ENCODE assay signal across 8 cellular contexts in genomic region chr11:67271548-67272284, GRCh38. TPM values are rescaled to one million over a fixed set of nuclear protein-coding genes. Genes with fewer than 3 reads are reported as not detected.
DNase-seq lines count a peak whose midpoint lies in the region; ATAC-seq and TF ChIP-seq lines count a peak whose summit lies in the region.

No MANE protein-coding gene starts in this region.

- H3K9me3 Mint-ChIP-seq in chondrocyte (ENCODE audit: low read depth) (no peaks in the 10 kb centered on the region), endodermal cell (no peaks in the 10 kb centered on the region)

- H3K4me1 Mint-ChIP-seq in chondrocyte (ENCODE audit: low read depth) (peaks cover 56% of the 10 kb centered on the region), endodermal cell (peaks cover 26% of the 10 kb centered on the region)

- H3K27ac ChIP-seq in SK-N-MC, result peak overlapping the region; percentile 96
- H3K27ac ChIP-seq in psoas muscle, result peak overlapping the region; percentile 71
- no peak overlapping the region for H3K27ac ChIP-seq in endodermal cell (ENCODE audit: low read depth, low read length)

- no peaks in the 10 kb centered on the region for H3K27me3 ChIP-seq in psoas muscle (ENCODE audit: insufficient read depth in 3 of 3, low read length in 2 of 3)
- no peaks in the 10 kb centered on the region for H3K27me3 ChIP-seq in endodermal cell (ENCODE audit: control insufficient read depth, insufficient read depth, low read length, poor library complexity, severe bottlenecking)

- H3K27ac Mint-ChIP-seq in chondrocyte (ENCODE audit: unreplicated experiment) (no peak overlapping the region), endodermal cell (no peak overlapping the region)

- no peaks in the 10 kb centered on the region for H3K36me3 Mint-ChIP-seq in chondrocyte (ENCODE audit: low read depth)
- H3K36me3 Mint-ChIP-seq in endodermal cell (ENCODE audit: low read depth), result peaks cover 6% of the 10 kb centered on the region

- intact Hi-C loops in psoas muscle (cut with DNase I), result no loop called here

- H3K9ac ChIP-seq in SK-N-MC (ENCODE audit: insufficient read length), result no peak overlapping the region
- H3K9ac ChIP-seq in endodermal cell (ENCODE audit: extremely low read depth, low read length, poor library complexity, severe bottlenecking), result no peak overlapping the region

- ATAC-seq in psoas muscle (peak; percentile 40 to 81 (median 72)), HG02870 (IDR thresholded peaks at IDR 0.05; ENCODE audit: unreplicated experiment) (no peak), GM21515 (IDR thresholded peaks at IDR 0.05; ENCODE audit: unreplicated experiment) (no peak)

- peaks cover 5% of the 10 kb centered on the region; the same call in 1 of the 2 replicates for H3K36me3 ChIP-seq in SK-N-MC (ENCODE audit: insufficient read depth, low read length)
- H3K36me3 ChIP-seq in psoas muscle (ENCODE audit: insufficient read depth in 1 of 2, low read depth in 1 of 2), result peaks cover 0 to 14% of the 10 kb centered on the region in 2 donors
- peaks cover 28% of the 10 kb centered on the region for H3K36me3 ChIP-seq in endodermal cell (ENCODE audit: control insufficient read depth, insufficient read depth, low read length)

- H3K27me3 Mint-ChIP-seq in chondrocyte (ENCODE audit: low read depth) (no peaks in the 10 kb centered on the region), endodermal cell (ENCODE audit: insufficient read depth) (no peaks in the 10 kb centered on the region)

- DNase-seq in GDM1 (lab: John Stamatoyannopoulos, UW) (peak; percentile 55), SK-N-MC (ENCODE audit: low read depth, low spot score) (no peak), chondrocyte (ENCODE audit: low spot score) (peak; percentile 75), psoas muscle (peak in 1 of 2 donors; percentile 71), HT-29 (ENCODE audit: low spot score) (no peak), endodermal cell (no peak)

- peak overlapping the region; percentile 76 for H3K4me3 ChIP-seq in SK-N-MC
- peak overlapping the region; percentile 49 for H3K4me3 ChIP-seq in psoas muscle
- no peak overlapping the region for H3K4me3 ChIP-seq in endodermal cell (ENCODE audit: low read length)

- H3K4me3 Mint-ChIP-seq in chondrocyte (ENCODE audit: unreplicated experiment) (no peak overlapping the region), endodermal cell (no peak overlapping the region)

- TF ChIP-seq CTCF in chondrocyte (IDR thresholded peaks at IDR 0.05) (no peak), psoas muscle (IDR thresholded peaks at IDR 0.05) (no peak), endodermal cell (conservative IDR thresholded peaks at IDR 0.05) (no peak)

- 27 to 44% (median 31%) methylated on average over 19 of the region's 19 CpGs for WGBS in psoas muscle, 3 donors
- 88 to 95% methylated on average over 16 to 19 of the region's 19 CpGs for WGBS in endodermal cell (ENCODE audit: insufficient coverage in 1 of 2, insufficient read length in 1 of 2), 2 experiments

- H3K4me1 ChIP-seq in psoas muscle (peaks cover 87% of the 10 kb centered on the region), endodermal cell (ENCODE audit: control insufficient read depth, insufficient read depth, low read length) (peaks cover 19% of the 10 kb centered on the region)

- H3K9me3 ChIP-seq in SK-N-MC (ENCODE audit: low read depth, low read length) (no peaks in the 10 kb centered on the region), psoas muscle (no peaks in the 10 kb centered on the region), endodermal cell (ENCODE audit: control insufficient read depth, low read length) (no peaks in the 10 kb centered on the region)

RNA-seq across cellular contexts. Expression of gene GRK2, which starts 5.4 kb away (rescaled TPM):
- total RNA-seq in chondrocyte, result 34.0 to 38.3 TPM (median 36.1 TPM) in 3 replicates
- 10 to 100 TPM; 41.7 to 46.8 (median 46.1) TPM for total RNA-seq in psoas muscle
- 10 to 100 TPM; 37.3 to 56.8 (median 46.2) TPM for polyA plus RNA-seq in psoas muscle
- total RNA-seq in HT-29 (2014; rRNA removed; shearing (Covaris generic)), result 270 and 294 TPM in 2 replicates
- total RNA-seq in endodermal cell, result 10 to 100 TPM; 58.0 to 61.7 TPM
- 43.5 TPM for polyA plus RNA-seq in endodermal cell (2013, experiment 1 of 2)
- 39.5 TPM for polyA plus RNA-seq in endodermal cell (2013, experiment 2 of 2)

RNA-seq across cellular contexts. Expression of gene ANKRD13D, which starts 17.4 kb away (rescaled TPM):
- 40.0 to 51.8 TPM (median 47.8 TPM) in 3 replicates for total RNA-seq in chondrocyte
- 1 to 10 TPM; 4.1 to 8.6 (median 7.8) TPM for total RNA-seq in psoas muscle
- 1 to 10 TPM; 4.6 to 7.0 (median 5.9) TPM for polyA plus RNA-seq in psoas muscle
- total RNA-seq in HT-29 (2014; rRNA removed; shearing (Covaris generic)), result 100 and 107 TPM in 2 replicates
- 10 to 100 TPM; 56.6 to 58.6 TPM for total RNA-seq in endodermal cell
- polyA plus RNA-seq in endodermal cell (2013, experiment 1 of 2), result 30.0 TPM
- polyA plus RNA-seq in endodermal cell (2013, experiment 2 of 2), result 27.5 TPM

RNA-seq across cellular contexts. Expression of gene SSH3, which starts 31.6 kb away (rescaled TPM):
- total RNA-seq in chondrocyte (19.8 to 30.0 TPM (median 28.4 TPM) in 3 replicates), psoas muscle (10 to 100 TPM in 1 of 4 donors, 1 to 10 TPM in 3; 3.7 to 10.1 (median 6.9) TPM), endodermal cell (10 to 100 TPM; 39.1 to 44.4 TPM)
- 1 to 10 TPM; 3.0 to 5.0 (median 4.2) TPM for polyA plus RNA-seq in psoas muscle
- total RNA-seq in HT-29 (2014; rRNA removed; shearing (Covaris generic)), result 180 TPM in 2 replicates
- polyA plus RNA-seq in endodermal cell (2013, experiment 1 of 2), result 22.0 TPM
- 16.0 TPM for polyA plus RNA-seq in endodermal cell (2013, experiment 2 of 2)

Comparison
In these comparisons a context has a peak if more than half of its experiments do, and no peak if none do; other contexts are left out.
1. DNase-seq: peak in GDM1 (single experiment) and chondrocyte (single experiment); none in SK-N-MC (single experiment), HT-29 (single experiment) and endodermal cell (single experiment).
2. ATAC-seq: peak in psoas muscle (4 of 4); none in HG02870 (single experiment) and GM21515 (single experiment).